8 cellular contexts compared by ENCODE assay signal in genomic region chr2:43636616-43637015, GRCh38. TPM values are rescaled to one million over a fixed set of nuclear protein-coding genes. Genes with fewer than 3 reads are reported as not detected.
A peak's percentile ranks its signal among the peaks of the same experiment; 100 is the strongest.
DNase-seq lines count a peak whose midpoint lies in the region; ATAC-seq and TF ChIP-seq lines count a peak whose summit lies in the region.

No MANE protein-coding gene starts in this region.

- DNase-seq in GM06990 (ENCODE audit: extremely low read depth, insufficient read length) (no peak), NT2/D1 (ENCODE audit: low read depth, low spot score) (no peak), neural crest cell (ENCODE audit: low read depth, low spot score) (no peak), AG08396 (ENCODE audit: low spot score) (no peak), occipital lobe (lab: John Stamatoyannopoulos, UW) (no peak)

- no peaks in the 10 kb centered on the region for H3K9me3 ChIP-seq in NT2/D1 (ENCODE audit: insufficient read depth, low read length)

- H3K9me3 Mint-ChIP-seq in dendritic cell treated with granulocyte-macrophage colony-stimulating factor and Interleukin-4, amounts not matched to agents 40 ng/mL and 50 ng/mL, for 4 days, result peaks cover 8% of the 10 kb centered on the region
- H3K9me3 Mint-ChIP-seq in neural crest cell, result no peaks in the 10 kb centered on the region

- H3K27me3 ChIP-seq in GM06990 (replicated peaks; ENCODE audit: control insufficient read depth, insufficient read depth, low read length) (no peaks in the 10 kb centered on the region; the same call in none of the 2 replicates), NT2/D1 (ENCODE audit: insufficient read depth, insufficient read length) (peaks cover 21% of the 10 kb centered on the region)

- intact Hi-C loops in dendritic cell treated with granulocyte-macrophage colony-stimulating factor and Interleukin-4, amounts not matched to agents 40 ng/mL and 50 ng/mL, for 4 days (cut with micrococcal nuclease), result no loop called here

- peaks cover 15% of the 10 kb centered on the region for H3K4me1 Mint-ChIP-seq in dendritic cell treated with granulocyte-macrophage colony-stimulating factor and Interleukin-4, amounts not matched to agents 40 ng/mL and 50 ng/mL, for 4 days (ENCODE audit: low read depth)
- H3K4me1 Mint-ChIP-seq in neural crest cell, result peaks cover 21% of the 10 kb centered on the region

- H3K36me3 Mint-ChIP-seq in dendritic cell treated with granulocyte-macrophage colony-stimulating factor and Interleukin-4, amounts not matched to agents 40 ng/mL and 50 ng/mL, for 4 days (ENCODE audit: low read depth), result no peaks in the 10 kb centered on the region
- H3K36me3 Mint-ChIP-seq in neural crest cell (ENCODE audit: low read depth), result no peaks in the 10 kb centered on the region

- peaks cover 4% of the 10 kb centered on the region for H3K4me1 ChIP-seq in NT2/D1 (ENCODE audit: insufficient read depth, insufficient read length)

- no peak overlapping the region for H3K27ac Mint-ChIP-seq in dendritic cell treated with granulocyte-macrophage colony-stimulating factor and Interleukin-4, amounts not matched to agents 40 ng/mL and 50 ng/mL, for 4 days
- no peak overlapping the region for H3K27ac Mint-ChIP-seq in neural crest cell (ENCODE audit: unreplicated experiment)

- H3K4me3 ChIP-seq in GM06990 (replicated peaks; ENCODE audit: low read depth, low read length) (peak overlapping the region; percentile 31; the same call in 1 of the 2 replicates), NT2/D1 (ENCODE audit: insufficient read length, low read depth) (peak overlapping the region; percentile 39)

- H3K27me3 Mint-ChIP-seq in dendritic cell treated with granulocyte-macrophage colony-stimulating factor and Interleukin-4, amounts not matched to agents 40 ng/mL and 50 ng/mL, for 4 days, result peaks cover 63% of the 10 kb centered on the region
- peaks cover 51% of the 10 kb centered on the region for H3K27me3 Mint-ChIP-seq in neural crest cell (ENCODE audit: low read depth)

- no peak overlapping the region for H3K9ac ChIP-seq in NT2/D1 (ENCODE audit: insufficient read length, low read depth)

- H3K4me3 Mint-ChIP-seq in dendritic cell treated with granulocyte-macrophage colony-stimulating factor and Interleukin-4, amounts not matched to agents 40 ng/mL and 50 ng/mL, for 4 days, result peak overlapping the region; percentile 70
- peak overlapping the region; percentile 86 for H3K4me3 Mint-ChIP-seq in neural crest cell

- ATAC-seq in HG03196 (IDR thresholded peaks at IDR 0.05; ENCODE audit: unreplicated experiment) (no peak), GM18519 (IDR thresholded peaks at IDR 0.05; ENCODE audit: low FRiP score, unreplicated experiment) (no peak)

- H3K36me3 ChIP-seq in GM06990 (ENCODE audit: control insufficient read depth, insufficient read depth, low read length) (no peaks in the 10 kb centered on the region), NT2/D1 (ENCODE audit: insufficient read depth, insufficient read length, low read length) (no peaks in the 10 kb centered on the region)

- TF ChIP-seq CTCF in GM06990 (IDR thresholded peaks at IDR 0.05; ENCODE audit: insufficient read depth, low read length, poor library complexity, severe bottlenecking), result no peak
- no peak for TF ChIP-seq CTCF in neural crest cell (conservative IDR thresholded peaks at IDR 0.05)

RNA-seq across cellular contexts. Expression of gene PLEKHH2, which starts 0.4 kb away (rescaled TPM):
- total RNA-seq in neural crest cell, result 1.9 and 2.1 TPM in 2 replicates
- 8.4 TPM for total RNA-seq in occipital lobe

RNA-seq across cellular contexts. Expression of gene C1GALT1C1L, which starts 39.6 kb away (rescaled TPM):
- total RNA-seq in neural crest cell, result not detected in 2 replicates
- total RNA-seq in occipital lobe, result not detected

RNA-seq across cellular contexts. Expression of gene THADA, which starts 40.8 kb away (rescaled TPM):
- total RNA-seq in neural crest cell (33.7 and 33.8 TPM in 2 replicates), occipital lobe (40.9 TPM)
